ENCODE assay signal across 19 cellular contexts in the genomic region with DNA sequence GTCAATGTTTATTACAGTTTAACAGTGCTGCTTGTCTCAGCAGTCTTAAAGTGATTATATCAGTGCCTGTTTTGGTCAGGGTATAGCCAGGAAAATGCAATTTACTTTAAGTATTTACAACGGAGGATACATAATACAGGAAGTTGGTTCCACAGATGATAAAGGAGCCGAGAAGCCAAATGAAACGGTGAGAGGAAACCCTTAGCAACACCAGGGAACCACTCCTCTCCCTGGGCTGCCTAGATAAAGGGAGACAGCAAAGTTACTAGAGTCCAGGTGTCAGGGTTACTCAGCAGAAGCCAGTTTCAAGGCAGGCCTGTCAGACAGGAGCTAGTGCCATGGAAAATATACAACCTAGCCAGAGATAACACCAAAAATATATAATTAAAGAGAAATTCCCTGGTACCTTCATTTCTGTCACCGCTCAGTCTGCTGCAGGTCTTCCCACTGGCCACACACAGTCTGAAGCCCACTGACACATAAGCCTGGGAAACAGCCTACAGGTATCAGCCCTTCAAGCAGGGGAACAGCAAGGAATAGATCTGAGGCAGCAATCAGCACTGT. TPM values are rescaled to one million over a fixed set of nuclear protein-coding genes. Genes with fewer than 3 reads are reported as not detected.
DNase-seq lines count a peak whose midpoint lies in the region; ATAC-seq and TF ChIP-seq lines count a peak whose summit lies in the region.
"Had no signal": no experiment of that assay in that cellular context is flagged by ENCODE, and none has a peak within 500 bp of the region (broad histone marks: within the 10 kb centered on the region; RNA-seq: fewer than 3 reads in every experiment).

No MANE protein-coding gene starts in this region.

- H3K36me3 ChIP-seq in body of pancreas (replicated peaks in 1 of 2; ENCODE audit: insufficient read depth in 1 of 2, low read depth in 2 of 2) (no peaks in the 10 kb centered on the region), lower lobe of right lung (no peaks in the 10 kb centered on the region)
- H3K36me3 ChIP-seq: colonic mucosa, transverse colon had no signal

- DNase-seq in GDM1 (lab: John Stamatoyannopoulos, UW) (peak; percentile 25), KBM-7 (peak; percentile 24), body of pancreas (peak in 2 of 4 donors; percentile 8 to 16), mesothelial cell of epicardium (ENCODE audit: low spot score in 2 of 2, unreplicated experiment in 2 of 2) (no peak), lower lobe of right lung (no peak), NCI-H524 (lab: John Stamatoyannopoulos, UW) (no peak), NCI-H2227 (lab: John Stamatoyannopoulos, UW; ENCODE audit: unreplicated experiment) (no peak)
- DNase-seq: activated CD4-positive, alpha-beta T cell treated with anti-CD3 and anti-CD28 coated beads, Interleukin-2, amount 10 ng/mL, durations not matched to agents 7 days and 5 days; activated naive CD4-positive, alpha-beta T cell treated with anti-CD3 and anti-CD28 coated beads, Interleukin-2, amount 10 ng/mL, durations not matched to agents 7 days and 5 days; AML-193; colonic mucosa; Karpas-422; natural killer cell; NCI-H146; stimulated activated CD4-positive, alpha-beta T cell treated with anti-CD3 and anti-CD28 coated beads, Interleukin-12 subunit alpha, Interleukin-12 subunit beta, amount 100 ng/mL, for 4 hours; stimulated activated naive CD4-positive, alpha-beta T cell treated with Interleukin-2 at 50 U/mL for 16 hours; transverse colon had no signal

- TF ChIP-seq POLR2A in body of pancreas (IDR thresholded peaks at IDR 0.05), result no peak

- peak; percentile 50 for ATAC-seq in body of pancreas
- ATAC-seq in lower lobe of right lung, result no peak

- H3K27ac ChIP-seq in body of pancreas (no peak overlapping the region), lower lobe of right lung (no peak overlapping the region)
- H3K27ac ChIP-seq: colonic mucosa, HL-60, transverse colon had no signal

- in situ Hi-C loops in KBM-7 (cut with MboI; ENCODE audit: low pct_unique_long_range_greater_than_20kb, low sequenced_read_pairs), result no loop called here

- H3K27me3 Mint-ChIP-seq in mesothelial cell of epicardium (ENCODE audit: low read depth), result no peaks in the 10 kb centered on the region

- peak overlapping the region; percentile 76 for H3K27ac Mint-ChIP-seq in mesothelial cell of epicardium
- H3K27ac Mint-ChIP-seq: activated CD4-positive, alpha-beta T cell treated with anti-CD3 and anti-CD28 coated beads, Interleukin-2, amount 10 ng/mL, durations not matched to agents 7 days and 5 days; activated naive CD4-positive, alpha-beta T cell treated with anti-CD3 and anti-CD28 coated beads, Interleukin-2, amount 10 ng/mL, durations not matched to agents 7 days and 5 days; natural killer cell; T-helper 2 cell treated with Interferon-gamma antibody and Interleukin-4, amounts not matched to agents 5 μg/mL and 100 μg/mL, for 36 hours had no signal

- no peak overlapping the region for H3K4me3 ChIP-seq in body of pancreas
- H3K4me3 ChIP-seq in lower lobe of right lung, result no peak overlapping the region
- H3K4me3 ChIP-seq: colonic mucosa, transverse colon had no signal

- WGBS in body of pancreas, 2 donors, result 17 to 20% methylated on average over 4 of the region's 4 CpGs

- H3K4me1 ChIP-seq in body of pancreas, result peaks cover 15% of the 10 kb centered on the region
- H3K4me1 ChIP-seq in lower lobe of right lung, result no peaks in the 10 kb centered on the region
- H3K4me1 ChIP-seq: colonic mucosa, transverse colon had no signal

- H3K36me3 Mint-ChIP-seq in mesothelial cell of epicardium, result no peaks in the 10 kb centered on the region
- H3K36me3 Mint-ChIP-seq: activated naive CD4-positive, alpha-beta T cell treated with anti-CD3 and anti-CD28 coated beads, Interleukin-2, amount 10 ng/mL, durations not matched to agents 7 days and 5 days; natural killer cell had no signal

- peaks cover 16% of the 10 kb centered on the region for H3K4me1 Mint-ChIP-seq in mesothelial cell of epicardium
- H3K4me1 Mint-ChIP-seq: natural killer cell had no signal

- intact Hi-C loops in body of pancreas (cut with DNase I), result no loop called here
- intact Hi-C loops in lower lobe of right lung (cut with DNase I), result no loop called here

- H3K9me3 ChIP-seq in body of pancreas (no peaks in the 10 kb centered on the region), lower lobe of right lung (no peaks in the 10 kb centered on the region)
- H3K9me3 ChIP-seq: colonic mucosa, transverse colon had no signal

- TF ChIP-seq CTCF in body of pancreas (IDR thresholded peaks at IDR 0.05), result no peak
- TF ChIP-seq CTCF in mesothelial cell of epicardium (IDR thresholded peaks at IDR 0.05; ENCODE audit: unreplicated experiment), result no peak
- TF ChIP-seq CTCF in lower lobe of right lung (IDR thresholded peaks at IDR 0.05), result no peak

- H3K4me3 Mint-ChIP-seq in mesothelial cell of epicardium, result no peak overlapping the region
- H3K4me3 Mint-ChIP-seq: activated CD4-positive, alpha-beta T cell treated with anti-CD3 and anti-CD28 coated beads, Interleukin-2, amount 10 ng/mL, durations not matched to agents 7 days and 5 days; activated naive CD4-positive, alpha-beta T cell treated with anti-CD3 and anti-CD28 coated beads, Interleukin-2, amount 10 ng/mL, durations not matched to agents 7 days and 5 days; natural killer cell; T-helper 2 cell treated with Interferon-gamma antibody and Interleukin-4, amounts not matched to agents 5 μg/mL and 100 μg/mL, for 36 hours had no signal

- H3K27me3 ChIP-seq in body of pancreas (no peaks in the 10 kb centered on the region), lower lobe of right lung (ENCODE audit: low read depth) (no peaks in the 10 kb centered on the region)
- H3K27me3 ChIP-seq: colonic mucosa, transverse colon had no signal

- H3K9me3 Mint-ChIP-seq in mesothelial cell of epicardium, result no peaks in the 10 kb centered on the region
- H3K9me3 Mint-ChIP-seq: activated CD4-positive, alpha-beta T cell treated with anti-CD3 and anti-CD28 coated beads, Interleukin-2, amount 10 ng/mL, durations not matched to agents 7 days and 5 days; activated naive CD4-positive, alpha-beta T cell treated with anti-CD3 and anti-CD28 coated beads, Interleukin-2, amount 10 ng/mL, durations not matched to agents 7 days and 5 days; natural killer cell; T-helper 2 cell treated with Interferon-gamma antibody and Interleukin-4, amounts not matched to agents 5 μg/mL and 100 μg/mL, for 36 hours had no signal

RNA-seq across cellular contexts. Expression of a gene that starts 55.5 kb away (rescaled TPM):
- 10 to 100 TPM; 23.9 to 29.7 TPM for total RNA-seq in body of pancreas
- total RNA-seq in mesothelial cell of epicardium, result 37.3 to 46.1 TPM (median 38.7 TPM) in 3 replicates
- 22.6 TPM for total RNA-seq in lower lobe of right lung

RNA-seq across cellular contexts. Expression of a gene that starts 56.2 kb away (rescaled TPM):
- total RNA-seq in body of pancreas (10 to 100 TPM; 30.4 to 72.8 TPM), mesothelial cell of epicardium (74.2 to 78.3 TPM (median 75.5 TPM) in 3 replicates), lower lobe of right lung (30.2 TPM)

Comparison
In these comparisons a context has a peak if more than half of its experiments do, and no peak if none do; other contexts are left out.
1. DNase-seq: peak in GDM1 (single experiment) and KBM-7 (single experiment); none in mesothelial cell of epicardium (0 of 2), lower lobe of right lung (single experiment), NCI-H524 (0 of 2) and NCI-H2227 (single experiment).